18 cellular contexts compared by ENCODE assay signal in the genomic region with DNA sequence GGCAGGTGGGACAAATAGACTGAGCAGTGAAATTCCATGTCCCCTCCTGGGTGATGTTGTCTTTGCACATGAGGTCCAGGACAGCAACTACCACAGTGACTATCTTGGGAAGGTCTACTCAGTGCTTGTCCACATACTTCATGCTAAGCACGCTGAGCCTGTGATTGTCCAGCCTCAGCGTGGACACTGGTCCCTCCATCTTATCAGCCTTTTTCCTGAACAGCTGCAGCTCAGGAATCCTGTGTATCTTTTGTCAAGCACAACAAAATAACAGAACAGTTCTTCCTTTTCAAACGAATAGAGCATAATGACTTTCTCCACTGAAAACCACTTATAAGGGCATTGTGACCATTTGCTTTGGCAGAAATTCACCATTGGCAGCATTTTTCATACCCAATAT.
A peak's percentile ranks its signal among the peaks of the same experiment; 100 is the strongest.
DNase-seq lines count a peak whose midpoint lies in the region; ATAC-seq and TF ChIP-seq lines count a peak whose summit lies in the region.
"Had no signal": no experiment of that assay in that cellular context is flagged by ENCODE, and none has a peak within 500 bp of the region (broad histone marks: within the 10 kb centered on the region; RNA-seq: fewer than 3 reads in every experiment).

No MANE protein-coding gene starts in this region.

- no TSS peak for BruUV-seq in A673 (replicated peaks; lab: Mats Ljungman, UMichigan)

- ATAC-seq in activated CD4-positive, alpha-beta T cell treated with anti-CD3 and anti-CD28 coated beads for 36 hours = no peak
- ATAC-seq in CD8-positive, alpha-beta T cell = no peak

- H3K9me2 ChIP-seq in hepatocyte (replicated peaks; ENCODE audit: insufficient read depth) = no peaks in the 10 kb centered on the region

- H3K27me3 ChIP-seq in CD8-positive, alpha-beta T cell (ENCODE audit: insufficient read depth, low read length) = no peaks in the 10 kb centered on the region
- H3K27me3 ChIP-seq in A673 (replicated peaks; ENCODE audit: insufficient read depth, low read depth, low read length, poor library complexity) = no peaks in the 10 kb centered on the region
- no peaks in the 10 kb centered on the region for H3K27me3 ChIP-seq in hepatocyte
- H3K27me3 ChIP-seq: BLaER1, brain microvascular endothelial cell, colonic mucosa, neutrophil, suprapubic skin had no signal

- no peak overlapping the region for H3K4me3 ChIP-seq in CD8-positive, alpha-beta T cell (ENCODE audit: low read depth, low read length)
- H3K4me3 ChIP-seq in A673 (ENCODE audit: low read depth, low read length, poor library complexity, severe bottlenecking) (no peak overlapping the region), hepatocyte (no peak overlapping the region)
- H3K4me3 ChIP-seq: BLaER1, colonic mucosa, suprapubic skin had no signal

- peaks cover 71% of the 10 kb centered on the region for H3K36me3 Mint-ChIP-seq in activated CD4-positive, alpha-beta T cell treated with anti-CD3 and anti-CD28 coated beads for 36 hours (ENCODE audit: low read depth)
- peaks cover 54% of the 10 kb centered on the region for H3K36me3 Mint-ChIP-seq in CD8-positive, alpha-beta T cell
- H3K36me3 Mint-ChIP-seq in nephron (ENCODE audit: low read depth) = peaks cover 22% of the 10 kb centered on the region

- DNase-seq in activated CD4-positive, alpha-beta T cell treated with anti-CD3 and anti-CD28 coated beads for 36 hours = no peak
- DNase-seq in activated CD4-positive, alpha-beta T cell treated with anti-CD3 and anti-CD28 coated beads for 4 hours = no peak
- no peak for DNase-seq in CD8-positive, alpha-beta T cell
- DNase-seq in A673 (ENCODE audit: low spot score) (no peak), SIG-M5 (lab: John Stamatoyannopoulos, UW) (no peak), hepatocyte (ENCODE audit: low spot score) (no peak)
- DNase-seq: activated naive CD4-positive, alpha-beta T cell treated with anti-CD3 and anti-CD28 coated beads, Interleukin-2, amount 10 ng/mL, durations not matched to agents 7 days and 5 days; brain microvascular endothelial cell; colonic mucosa; glutamatergic neuron; NCI-H1105; NCI-H524 treated with DMSO at 0.1 percent for 48 hours; stimulated activated CD4-positive, alpha-beta T cell treated with anti-CD3 and anti-CD28 coated beads, Interleukin-4, amount 100 ng/mL, for 4 hours had no signal

- TF ChIP-seq CTCF in CD8-positive, alpha-beta T cell (IDR thresholded peaks at IDR 0.05) = no peak
- TF ChIP-seq CTCF in nephron (IDR thresholded peaks at IDR 0.05; ENCODE audit: unreplicated experiment in 3 of 3) = no peak
- TF ChIP-seq CTCF in A673 (conservative IDR thresholded peaks at IDR 0.05; ENCODE audit: low read depth, low read length) = no peak
- no peak for TF ChIP-seq CTCF in hepatocyte (IDR thresholded peaks at IDR 0.05; ENCODE audit: poor library complexity)

- no peak overlapping the region for H3K4me3 Mint-ChIP-seq in activated CD4-positive, alpha-beta T cell treated with anti-CD3 and anti-CD28 coated beads for 36 hours
- no peak overlapping the region for H3K4me3 Mint-ChIP-seq in CD8-positive, alpha-beta T cell
- H3K4me3 Mint-ChIP-seq in nephron = no peak overlapping the region
- H3K4me3 Mint-ChIP-seq: activated naive CD4-positive, alpha-beta T cell treated with anti-CD3 and anti-CD28 coated beads, Interleukin-2, amount 10 ng/mL, durations not matched to agents 7 days and 5 days had no signal

- peaks cover 59% of the 10 kb centered on the region for H3K4me1 ChIP-seq in CD8-positive, alpha-beta T cell (ENCODE audit: insufficient read depth, low read length)
- H3K4me1 ChIP-seq in A673 (ENCODE audit: insufficient read depth, low read length, poor library complexity, severe bottlenecking) = peaks cover 15% of the 10 kb centered on the region
- H3K4me1 ChIP-seq in hepatocyte (ENCODE audit: insufficient read depth) = peaks cover 22% of the 10 kb centered on the region
- H3K4me1 ChIP-seq: colonic mucosa had no signal

- intact Hi-C loops in activated CD4-positive, alpha-beta T cell treated with anti-CD3 and anti-CD28 coated beads for 36 hours (cut with DNase I, micrococcal nuclease) = no loop called here
- intact Hi-C loops in CD8-positive, alpha-beta T cell (cut with DNase I, micrococcal nuclease) = no loop called here
- intact Hi-C loops in A673 (cut with micrococcal nuclease; ENCODE audit: unreplicated experiment) = no loop called here

- CTCF ChIA-PET in activated CD4-positive, alpha-beta T cell treated with anti-CD3 and anti-CD28 coated beads for 36 hours (lab: Charles Lee) = interaction anchor here (1.1 to 2.5 kb wide), 4 partner anchors 13 to 73 kb away, joined by 3 to 16 read pairs (median 5); no protein-coding TSS in a partner anchor
- CTCF ChIA-PET in CD8-positive, alpha-beta T cell (lab: Charles Lee) = interaction anchor here (0.9 kb wide), 1 partner anchor 215 kb away, joined by 3 read pairs; no protein-coding TSS in a partner anchor
- CTCF ChIA-PET in A673 (lab: Charles Lee) = no interaction called here

- H3K36me3 ChIP-seq in CD8-positive, alpha-beta T cell (ENCODE audit: insufficient read depth, low read length) = no peaks in the 10 kb centered on the region
- H3K36me3 ChIP-seq in A673 (ENCODE audit: insufficient read depth, low read length, poor library complexity, severe bottlenecking) (no peaks in the 10 kb centered on the region), hepatocyte (replicated peaks; ENCODE audit: insufficient read depth, low read depth) (no peaks in the 10 kb centered on the region)
- H3K36me3 ChIP-seq: brain microvascular endothelial cell, colonic mucosa, neutrophil, suprapubic skin had no signal

- no peaks in the 10 kb centered on the region for H4K20me1 ChIP-seq in hepatocyte (ENCODE audit: insufficient read depth, poor library complexity, severe bottlenecking)

- H3K79me2 ChIP-seq in hepatocyte = no peaks in the 10 kb centered on the region

- POLR2A ChIA-PET in activated CD4-positive, alpha-beta T cell treated with anti-CD3 and anti-CD28 coated beads for 36 hours (lab: Charles Lee) = no interaction called here
- POLR2A ChIA-PET in CD8-positive, alpha-beta T cell (lab: Charles Lee) = interaction anchor here (0.9 kb wide), 1 partner anchor 67 kb away, joined by 3 read pairs; no protein-coding TSS in a partner anchor
- POLR2A ChIA-PET in A673 (lab: Charles Lee; ENCODE audit: low non-redundant PET) = no interaction called here

- H3K27ac ChIP-seq in CD8-positive, alpha-beta T cell (ENCODE audit: low read depth, low read length) = no peak overlapping the region
- H3K27ac ChIP-seq in cingulate gyrus (ENCODE audit: low read depth, low read length) (peak overlapping the region; percentile 20), A673 (ENCODE audit: low read depth, low read length, poor library complexity, severe bottlenecking) (no peak overlapping the region), hepatocyte (no peak overlapping the region)
- H3K27ac ChIP-seq: BLaER1, brain microvascular endothelial cell, colonic mucosa, neutrophil, suprapubic skin had no signal

- WGBS in hepatocyte (ENCODE audit: low lambda C conversion rate, missing lambda C conversion rate) = 87% methylated on average over 3 of the region's 3 CpGs

- H3K4me2 ChIP-seq in hepatocyte = no peak overlapping the region
- H3K4me2 ChIP-seq: BLaER1 had no signal

- H3K9me3 Mint-ChIP-seq in activated CD4-positive, alpha-beta T cell treated with anti-CD3 and anti-CD28 coated beads for 36 hours (ENCODE audit: low read depth) = peaks cover 2% of the 10 kb centered on the region
- H3K9me3 Mint-ChIP-seq in CD8-positive, alpha-beta T cell = no peaks in the 10 kb centered on the region
- no peaks in the 10 kb centered on the region for H3K9me3 Mint-ChIP-seq in nephron

- H3K4me1 Mint-ChIP-seq in activated CD4-positive, alpha-beta T cell treated with anti-CD3 and anti-CD28 coated beads for 36 hours = peaks cover 79% of the 10 kb centered on the region
- peaks cover 81% of the 10 kb centered on the region for H3K4me1 Mint-ChIP-seq in CD8-positive, alpha-beta T cell (ENCODE audit: low read depth)
- peaks cover 60% of the 10 kb centered on the region for H3K4me1 Mint-ChIP-seq in nephron

- H3K9me3 ChIP-seq in CD8-positive, alpha-beta T cell (ENCODE audit: low read length) = no peaks in the 10 kb centered on the region
- H3K9me3 ChIP-seq in A673 (ENCODE audit: low read depth, low read length, poor library complexity, severe bottlenecking) (no peaks in the 10 kb centered on the region), hepatocyte (ENCODE audit: low read depth) (no peaks in the 10 kb centered on the region)
- H3K9me3 ChIP-seq: colonic mucosa, neutrophil, suprapubic skin had no signal

- peak overlapping the region; percentile 76 for H3K27ac Mint-ChIP-seq in activated CD4-positive, alpha-beta T cell treated with anti-CD3 and anti-CD28 coated beads for 36 hours
- peak overlapping the region; percentile 85 for H3K27ac Mint-ChIP-seq in CD8-positive, alpha-beta T cell
- H3K27ac Mint-ChIP-seq in nephron = peak overlapping the region in 2 of 3 experiments; percentile 46 to 73

- no peaks in the 10 kb centered on the region for H3K27me3 Mint-ChIP-seq in activated CD4-positive, alpha-beta T cell treated with anti-CD3 and anti-CD28 coated beads for 36 hours
- no peaks in the 10 kb centered on the region for H3K27me3 Mint-ChIP-seq in CD8-positive, alpha-beta T cell (ENCODE audit: low read depth)
- H3K27me3 Mint-ChIP-seq in nephron (ENCODE audit: low read depth) = no peaks in the 10 kb centered on the region
- H3K27me3 Mint-ChIP-seq: activated naive CD4-positive, alpha-beta T cell treated with anti-CD3 and anti-CD28 coated beads, Interleukin-2, amount 10 ng/mL, durations not matched to agents 7 days and 5 days had no signal

- H2AFZ ChIP-seq in hepatocyte = no peak overlapping the region
